ENCODE assay signal across 12 cellular contexts in the genomic region with DNA sequence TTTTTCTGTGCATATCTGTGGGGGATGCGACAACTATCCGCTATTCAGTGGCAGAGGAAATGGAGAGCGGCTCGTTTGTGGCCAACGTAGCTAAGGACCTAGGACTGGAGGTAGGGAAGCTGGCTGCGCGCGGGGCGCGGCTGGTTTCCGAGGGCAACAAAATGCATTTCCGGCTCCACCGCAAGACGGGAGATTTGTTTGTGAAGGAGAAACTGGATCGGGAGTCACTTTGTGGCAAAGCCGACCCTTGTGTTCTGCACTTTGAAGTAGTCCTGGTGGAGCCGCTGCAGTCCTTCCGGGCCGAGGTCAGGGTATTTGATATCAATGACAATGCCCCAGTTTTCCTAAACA. TPM values are rescaled to one million over a fixed set of nuclear protein-coding genes. Genes with fewer than 3 reads are reported as not detected.
A peak's percentile ranks its signal among the peaks of the same experiment; 100 is the strongest.
DNase-seq lines count a peak whose midpoint lies in the region; ATAC-seq, FAIRE-seq and TF ChIP-seq lines count a peak whose summit lies in the region.
"Had no signal": no experiment of that assay in that cellular context is flagged by ENCODE, and none has a peak within 500 bp of the region (broad histone marks: within the 10 kb centered on the region; RNA-seq: fewer than 3 reads in every experiment).

No MANE protein-coding gene starts in this region.

- TF ChIP-seq CTCF in kidney (IDR thresholded peaks at IDR 0.05; ENCODE audit: borderline replicate concordance, extremely low read depth, insufficient read depth), result no peak

- H3K9me3 Mint-ChIP-seq in activated naive CD8-positive, alpha-beta T cell treated with anti-CD3 and anti-CD28 coated beads, Interleukin-2, amount 50 U/mL, for 24 hours, result peaks cover 24% of the 10 kb centered on the region
- peaks cover 10 to 13% of the 10 kb centered on the region in 2 donors for H3K9me3 Mint-ChIP-seq in stimulated activated naive CD8-positive, alpha-beta T cell treated with anti-CD3 and anti-CD28 coated beads, Interleukin-15, amount 100 ng/mL, for 72 hours

- no peaks in the 10 kb centered on the region for H3K4me1 ChIP-seq in kidney (ENCODE audit: control insufficient read depth in 1 of 2, insufficient read depth in 1 of 2, low read depth in 1 of 2, low read length in 2 of 2)
- H3K4me1 ChIP-seq: BLaER1 had no signal

- H3K9ac ChIP-seq in kidney (ENCODE audit: low read length in 2 of 2), result peak overlapping the region; percentile 31 to 49
- H3K9ac ChIP-seq: BLaER1 had no signal

- H3K27ac ChIP-seq in kidney (ENCODE audit: low read depth in 2 of 2, low read length in 2 of 2), result no peak overlapping the region
- H3K27ac ChIP-seq: BLaER1 had no signal

- H3K27ac Mint-ChIP-seq in activated naive CD8-positive, alpha-beta T cell treated with anti-CD3 and anti-CD28 coated beads, Interleukin-2, amount 50 U/mL, for 24 hours, result no peak overlapping the region
- no peak overlapping the region for H3K27ac Mint-ChIP-seq in stimulated activated naive CD8-positive, alpha-beta T cell treated with anti-CD3 and anti-CD28 coated beads, Interleukin-15, amount 100 ng/mL, for 72 hours

- no peak for ATAC-seq in activated naive CD8-positive, alpha-beta T cell treated with anti-CD3 and anti-CD28 coated beads, Interleukin-2, amount 50 U/mL, for 24 hours
- no peak for ATAC-seq in stimulated activated naive CD8-positive, alpha-beta T cell treated with anti-CD3 and anti-CD28 coated beads, Interleukin-15, amount 100 ng/mL, for 72 hours

- intact Hi-C loops in kidney (cut with DNase I), result no loop called here

- peak overlapping the region; percentile 78 to 80 for H3K4me3 ChIP-seq in kidney (ENCODE audit: low read length in 2 of 2)
- H3K4me3 ChIP-seq: BLaER1 had no signal

- DNase-seq in NCI-H2196 (lab: John Stamatoyannopoulos, UW; ENCODE audit: unreplicated experiment) (peak; percentile 51), NCI-H2196 treated with DMSO at 0.1 percent for 48 hours (lab: John Stamatoyannopoulos, UW; ENCODE audit: unreplicated experiment) (no peak), kidney (no peak), HCEC 1CT (no peak), activated gamma-delta T cell (lab: John Stamatoyannopoulos, UW) (no peak)
- DNase-seq in activated naive CD8-positive, alpha-beta T cell treated with anti-CD3 and anti-CD28 coated beads, Interleukin-2, amount 50 U/mL, for 24 hours, result no peak
- no peak for DNase-seq in stimulated activated naive CD8-positive, alpha-beta T cell treated with anti-CD3 and anti-CD28 coated beads, Interleukin-15, amount 100 ng/mL, for 72 hours
- no peak for DNase-seq in stimulated activated CD4-positive, alpha-beta T cell treated with anti-CD3 and anti-CD28 coated beads, Interleukin-4, amount 100 ng/mL, for 1 hour
- DNase-seq: effector CD4-positive, alpha-beta T cell; Kasumi-1 had no signal

- FAIRE-seq in kidney (lab: Jason Lieb, UNC), result no peak

- H3K27me3 Mint-ChIP-seq in activated naive CD8-positive, alpha-beta T cell treated with anti-CD3 and anti-CD28 coated beads, Interleukin-2, amount 50 U/mL, for 24 hours, result peaks cover 31% of the 10 kb centered on the region
- H3K27me3 Mint-ChIP-seq in stimulated activated naive CD8-positive, alpha-beta T cell treated with anti-CD3 and anti-CD28 coated beads, Interleukin-15, amount 100 ng/mL, for 72 hours, result peaks cover 48% of the 10 kb centered on the region

- no peaks in the 10 kb centered on the region for H3K9me3 ChIP-seq in kidney (ENCODE audit: control insufficient read depth in 1 of 2, low read length in 2 of 2)
- H3K9me3 ChIP-seq: BLaER1 had no signal

- peak overlapping the region; percentile 34 for H3K4me3 Mint-ChIP-seq in activated naive CD8-positive, alpha-beta T cell treated with anti-CD3 and anti-CD28 coated beads, Interleukin-2, amount 50 U/mL, for 24 hours
- H3K4me3 Mint-ChIP-seq in stimulated activated naive CD8-positive, alpha-beta T cell treated with anti-CD3 and anti-CD28 coated beads, Interleukin-15, amount 100 ng/mL, for 72 hours, result peak overlapping the region; percentile 33 to 47

- H3K4me1 Mint-ChIP-seq in activated naive CD8-positive, alpha-beta T cell treated with anti-CD3 and anti-CD28 coated beads, Interleukin-2, amount 50 U/mL, for 24 hours, result peaks cover 2% of the 10 kb centered on the region
- peaks cover 6% of the 10 kb centered on the region for H3K4me1 Mint-ChIP-seq in stimulated activated naive CD8-positive, alpha-beta T cell treated with anti-CD3 and anti-CD28 coated beads, Interleukin-15, amount 100 ng/mL, for 72 hours

- H3K36me3 Mint-ChIP-seq in activated naive CD8-positive, alpha-beta T cell treated with anti-CD3 and anti-CD28 coated beads, Interleukin-2, amount 50 U/mL, for 24 hours (ENCODE audit: low read depth), result no peaks in the 10 kb centered on the region

- no peaks in the 10 kb centered on the region for H3K36me3 ChIP-seq in kidney (ENCODE audit: control insufficient read depth in 1 of 2, insufficient read depth in 2 of 2, low read length in 2 of 2)
- H3K36me3 ChIP-seq: BLaER1 had no signal

RNA-seq across cellular contexts. Expression of a gene that starts 0.3 kb away (rescaled TPM):
- total RNA-seq in kidney, result 0.50 TPM
- polyA plus RNA-seq in kidney (ENCODE audit: insufficient read depth, low read depth, low replicate concordance), result 0.09 TPM
- total RNA-seq: T-helper 2 cell treated with Interferon-gamma antibody and Interleukin-4, amounts not matched to agents 100 ng/mL and 5 ng/mL, for 36 hours had no signal

RNA-seq across cellular contexts. Expression of a gene that starts 42.9 kb away (rescaled TPM):
- total RNA-seq in kidney, result 2.9 TPM
- polyA plus RNA-seq in kidney (ENCODE audit: insufficient read depth, low read depth, low replicate concordance), result 2.2 TPM

RNA-seq across cellular contexts. Expression of a gene that starts 48.8 kb away (rescaled TPM):
- total RNA-seq in kidney, result 3.1 TPM
- 2.3 TPM for polyA plus RNA-seq in kidney (ENCODE audit: insufficient read depth, low read depth, low replicate concordance)
- total RNA-seq: T-helper 2 cell treated with Interferon-gamma antibody and Interleukin-4, amounts not matched to agents 100 ng/mL and 5 ng/mL, for 36 hours had no signal
